Comparison of ENCODE assay signal across 8 cellular contexts in genomic region chr9:114397848-114398605, GRCh38. TPM values are rescaled to one million over a fixed set of nuclear protein-coding genes. Genes with fewer than 3 reads are reported as not detected.
DNase-seq lines count a peak whose midpoint lies in the region; ATAC-seq and TF ChIP-seq lines count a peak whose summit lies in the region.

No MANE protein-coding gene starts in this region.

- ATAC-seq in GM19468 (IDR thresholded peaks at IDR 0.05; ENCODE audit: extremely low read depth, unreplicated experiment) = peak; percentile 61

- peaks cover 6% of the 10 kb centered on the region for H3K27me3 Mint-ChIP-seq in endothelial cell (ENCODE audit: unreplicated experiment)

- DNase-seq in CMK (ENCODE audit: low read depth) (peak; percentile 76), HPDE6-E6E7 (ENCODE audit: extremely low spot score) (peak; percentile 86), NOMO-1 treated with dmso at 0.1 percent for 144 hours (lab: John Stamatoyannopoulos, UW; ENCODE audit: unreplicated experiment) (peak; percentile 95), endothelial cell (ENCODE audit: low spot score) (peak; percentile 98), midbrain (lab: John Stamatoyannopoulos, UW) (peak; percentile 94)
- peak; percentile 83 for DNase-seq in activated CD8-positive, alpha-beta memory T cell treated with anti-CD3 and anti-CD28 coated beads, Interleukin-2, amount 50 U/mL, for 24 hours (ENCODE audit: extremely low read depth)
- DNase-seq in stimulated activated CD8-positive, alpha-beta memory T cell treated with anti-CD3 and anti-CD28 coated beads, Interleukin-15, amount 100 ng/mL, for 48 hours (ENCODE audit: low read depth in 2 of 2) = peak; percentile 94 to 96

- peak overlapping the region; percentile 98 for H3K27ac Mint-ChIP-seq in endothelial cell (ENCODE audit: unreplicated experiment)

- H3K4me1 Mint-ChIP-seq in endothelial cell (ENCODE audit: unreplicated experiment) = peaks cover 22% of the 10 kb centered on the region

- no peaks in the 10 kb centered on the region for H3K9me3 Mint-ChIP-seq in endothelial cell (ENCODE audit: unreplicated experiment)

- H3K4me3 Mint-ChIP-seq in endothelial cell (ENCODE audit: unreplicated experiment) = peak overlapping the region; percentile 93

- TF ChIP-seq CTCF in endothelial cell (IDR thresholded peaks at IDR 0.05; ENCODE audit: unreplicated experiment) = no peak

- H3K36me3 Mint-ChIP-seq in endothelial cell (ENCODE audit: low read depth, unreplicated experiment) = no peaks in the 10 kb centered on the region

RNA-seq across cellular contexts. Expression of gene AKNA, which starts 10.2 kb away (rescaled TPM):
- total RNA-seq in endothelial cell (ENCODE audit: unreplicated experiment) = 79.1 TPM

Comparison
In these comparisons a context has a peak if more than half of its experiments do, and no peak if none do; other contexts are left out.
1. Peak in every context shown above with its lines: DNase-seq and ATAC-seq.